ENCODE assay signal across 13 cellular contexts in the genomic region with DNA sequence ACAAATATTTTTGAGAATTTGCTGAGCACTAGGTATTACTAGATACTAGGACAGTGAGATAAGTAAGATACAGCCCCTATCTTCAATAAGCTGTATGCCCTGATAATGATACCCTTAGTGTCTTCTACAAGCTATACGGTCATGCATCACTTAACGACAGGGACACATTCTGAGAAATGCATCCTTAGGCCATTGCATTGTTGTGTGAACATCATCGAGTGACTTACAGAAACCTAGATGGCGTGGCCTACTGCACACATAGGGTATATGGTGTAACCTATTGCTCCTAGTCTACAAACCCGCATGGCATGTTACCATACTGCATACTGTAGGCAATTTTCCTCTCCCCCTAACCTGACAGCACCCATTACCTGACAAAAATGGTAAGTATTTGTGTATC.
"Had no signal": no experiment of that assay in that cellular context is flagged by ENCODE, and none has a peak within 500 bp of the region (broad histone marks: within the 10 kb centered on the region; RNA-seq: fewer than 3 reads in every experiment).

No MANE protein-coding gene starts in this region.

- H3K9me3 Mint-ChIP-seq: activated naive CD8-positive, alpha-beta T cell treated with anti-CD3 and anti-CD28 coated beads for 36 hours; activated T-cell treated with anti-CD3 and anti-CD28 coated beads, Interleukin-2, amount 50 U/mL, for 4 hours; dendritic cell treated with granulocyte-macrophage colony-stimulating factor and Interleukin-4, amounts not matched to agents 40 ng/mL and 50 ng/mL, for 4 days had no signal

- H3K4me3 Mint-ChIP-seq: activated CD8-positive, alpha-beta memory T cell treated with anti-CD3 and anti-CD28 coated beads, Interleukin-2, amount 10 ng/mL, durations not matched to agents 7 days and 5 days; activated naive CD8-positive, alpha-beta T cell treated with anti-CD3 and anti-CD28 coated beads for 36 hours; activated T-cell treated with anti-CD3 and anti-CD28 coated beads, Interleukin-2, amount 50 U/mL, for 4 hours; dendritic cell treated with granulocyte-macrophage colony-stimulating factor and Interleukin-4, amounts not matched to agents 40 ng/mL and 50 ng/mL, for 4 days had no signal

- H3K27me3 ChIP-seq: brain microvascular endothelial cell, tibial nerve had no signal

- H3K4me3 ChIP-seq: tibial nerve had no signal

- H3K27ac Mint-ChIP-seq: activated CD8-positive, alpha-beta memory T cell treated with anti-CD3 and anti-CD28 coated beads, Interleukin-2, amount 10 ng/mL, durations not matched to agents 7 days and 5 days; activated naive CD8-positive, alpha-beta T cell treated with anti-CD3 and anti-CD28 coated beads for 36 hours; dendritic cell treated with granulocyte-macrophage colony-stimulating factor and Interleukin-4, amounts not matched to agents 40 ng/mL and 50 ng/mL, for 4 days had no signal

- H3K27ac ChIP-seq: brain microvascular endothelial cell had no signal

- DNase-seq: activated CD4-positive, alpha-beta T cell treated with anti-CD3 and anti-CD28 coated beads, Interleukin-2, amount 50 U/mL, for 4 hours; activated CD8-positive, alpha-beta memory T cell treated with anti-CD3 and anti-CD28 coated beads, Interleukin-2, amount 10 ng/mL, durations not matched to agents 7 days and 5 days; activated effector memory CD4-positive, alpha-beta T cell treated with anti-CD3 and anti-CD28 coated beads, Interleukin-2, amount 50 U/mL, for 16 hours; activated naive CD8-positive, alpha-beta T cell treated with anti-CD3 and anti-CD28 coated beads for 36 hours; activated T-cell treated with anti-CD3 and anti-CD28 coated beads, Interleukin-2, amount 50 U/mL, for 4 hours; brain microvascular endothelial cell; cerebellar nuclear complex; left colon; stimulated activated CD4-positive, alpha-beta T cell treated with anti-CD3 and anti-CD28 coated beads, Interleukin-4, amount 100 ng/mL, for 4 hours; T-helper 1 cell had no signal

- H3K9me3 ChIP-seq: tibial nerve had no signal

- H3K27me3 Mint-ChIP-seq: activated CD8-positive, alpha-beta memory T cell treated with anti-CD3 and anti-CD28 coated beads, Interleukin-2, amount 10 ng/mL, durations not matched to agents 7 days and 5 days; activated naive CD8-positive, alpha-beta T cell treated with anti-CD3 and anti-CD28 coated beads for 36 hours; dendritic cell treated with granulocyte-macrophage colony-stimulating factor and Interleukin-4, amounts not matched to agents 40 ng/mL and 50 ng/mL, for 4 days had no signal

- H3K36me3 ChIP-seq: brain microvascular endothelial cell, tibial nerve had no signal

- ATAC-seq: activated CD4-positive, CD25-positive, alpha-beta regulatory T cell treated with anti-CD3 and anti-CD28 coated beads, Interleukin-2, amount 50 U/mL, for 24 hours; activated CD8-positive, alpha-beta memory T cell treated with anti-CD3 and anti-CD28 coated beads, Interleukin-2, amount 10 ng/mL, durations not matched to agents 7 days and 5 days; activated T-cell treated with anti-CD3 and anti-CD28 coated beads, Interleukin-2, amount 50 U/mL, for 4 hours; left colon had no signal
